Comparison of ENCODE assay signal across 22 cellular contexts in the genomic region with DNA sequence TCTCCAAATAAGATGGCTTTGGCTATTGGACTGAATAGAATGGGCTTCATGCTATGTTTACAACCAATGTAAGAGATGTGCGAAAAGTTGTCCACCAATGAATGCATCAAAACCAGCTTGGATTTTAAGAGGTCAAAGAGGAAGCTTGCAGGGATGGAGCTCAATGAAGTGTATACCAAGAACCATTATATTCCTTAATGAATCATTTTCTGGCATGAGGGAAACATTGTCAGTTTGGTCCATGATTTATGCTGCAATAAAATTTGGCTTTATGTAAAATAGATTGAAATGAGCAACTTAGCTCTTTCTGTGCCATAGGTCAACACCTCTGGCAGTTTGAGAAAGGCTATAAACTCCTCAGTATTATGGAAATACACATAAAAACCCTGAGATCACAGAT.
"Had no signal": no experiment of that assay in that cellular context is flagged by ENCODE, and none has a peak within 500 bp of the region (broad histone marks: within the 10 kb centered on the region; RNA-seq: fewer than 3 reads in every experiment).

No MANE protein-coding gene starts in this region.

- H3K36me3 ChIP-seq: gastrocnemius medialis, ovary had no signal

- H3K9me3 ChIP-seq: esophagus squamous epithelium, gastrocnemius medialis, lower lobe of right lung, ovary, psoas muscle, sigmoid colon, stomach, thyroid gland, vagina had no signal

- H3K27ac ChIP-seq: esophagus squamous epithelium, gastrocnemius medialis, lower lobe of right lung, ovary, psoas muscle, sigmoid colon, stomach, thyroid gland, vagina had no signal

- H3K4me3 ChIP-seq: esophagus squamous epithelium, gastrocnemius medialis, lower lobe of right lung, ovary, psoas muscle, sigmoid colon, stomach, thyroid gland, vagina had no signal

- DNase-seq: effector memory CD8-positive, alpha-beta T cell; erythroblast; esophagus squamous epithelium; foreskin fibroblast; gastrocnemius medialis; head of caudate nucleus; left ventricle myocardium superior; lower lobe of right lung; nephron progenitor cell; nucleus accumbens; ovary; posterior cingulate gyrus; psoas muscle; right cardiac atrium; sigmoid colon; stimulated activated CD4-positive, alpha-beta T cell treated with anti-CD3 and anti-CD28 coated beads, Interleukin-2, amount 100 ng/mL, for 24 hours; stimulated activated CD4-positive, alpha-beta T cell treated with anti-CD3 and anti-CD28 coated beads, Interleukin-4, amount 100 ng/mL, for 24 hours; stimulated activated naive CD4-positive, alpha-beta T cell treated with Interleukin-2 at 50 U/mL for 16 hours; stomach; thyroid gland; trophoblast cell had no signal
